Comparison of ENCODE assay signal across 14 cellular contexts in the genomic region with DNA sequence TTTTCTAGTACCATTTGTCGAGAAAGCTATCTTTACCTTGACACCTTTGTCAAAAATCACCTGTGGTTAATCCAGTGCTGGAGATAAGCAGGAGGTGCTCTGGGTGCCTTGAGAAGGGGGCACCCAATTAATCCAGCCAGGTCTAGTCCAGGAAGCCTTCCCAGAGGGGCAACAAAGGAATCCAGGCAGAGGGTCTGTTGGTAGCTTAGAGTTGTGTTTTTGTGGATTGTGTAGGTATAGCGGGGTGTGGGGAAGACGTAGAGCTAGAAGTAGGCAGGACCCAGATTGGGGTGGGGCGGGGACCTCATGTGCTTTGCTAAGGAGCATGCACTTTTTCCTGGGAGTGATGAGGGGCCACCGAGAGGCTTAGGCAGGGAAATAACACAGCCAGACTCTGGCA. TPM values are rescaled to one million over a fixed set of nuclear protein-coding genes. Genes with fewer than 3 reads are reported as not detected.
DNase-seq lines count a peak whose midpoint lies in the region; ATAC-seq lines count a peak whose summit lies in the region.
"Had no signal": no experiment of that assay in that cellular context is flagged by ENCODE, and none has a peak within 500 bp of the region (broad histone marks: within the 10 kb centered on the region; RNA-seq: fewer than 3 reads in every experiment).

No MANE protein-coding gene starts in this region.

- DNase-seq in cardiac septum (ENCODE audit: low spot score) (peak; percentile 9), Right ventricle myocardium superior (no peak), islet precursor cell (peak; percentile 24), KG1 (lab: John Stamatoyannopoulos, UW) (no peak), OCI-M1 (lab: John Stamatoyannopoulos, UW) (no peak)
- DNase-seq in stimulated activated CD8-positive, alpha-beta memory T cell treated with anti-CD3 and anti-CD28 coated beads, Interleukin-4, amount 100 ng/mL, for 48 hours = peak; percentile 9
- DNase-seq: 8988T; CD4-positive, alpha-beta memory T cell; DMS153; DMS79; GDM1; HCEC 1CT had no signal

- intact Hi-C loops in cardiac septum (cut with DNase I) = loop anchor here (5.0 kb wide), 2 partner anchors 213 to 367 kb away; no protein-coding TSS in a partner anchor
- intact Hi-C loops in Right ventricle myocardium superior (cut with DNase I) = loop anchor here (10.0 kb wide), 1 partner anchor 210 kb away; no protein-coding TSS in a partner anchor

- no peak for ATAC-seq in Right ventricle myocardium superior (ENCODE audit: poor library complexity)
- no peak for ATAC-seq in GM21825 (IDR thresholded peaks at IDR 0.05; ENCODE audit: unreplicated experiment)
- ATAC-seq: GM23338 had no signal

RNA-seq across cellular contexts. Expression of a gene that starts 6.0 kb away (rescaled TPM):
- total RNA-seq in cardiac septum = 5.9 TPM
- total RNA-seq in Right ventricle myocardium superior = 2.2 TPM
- total RNA-seq: GM23338 had no signal

RNA-seq across cellular contexts. Expression of a gene that starts 32.3 kb away (rescaled TPM):
- 47.1 TPM for total RNA-seq in cardiac septum
- 29.4 TPM for total RNA-seq in Right ventricle myocardium superior

RNA-seq across cellular contexts. Expression of a gene that starts 55.0 kb away (rescaled TPM):
- total RNA-seq in cardiac septum = 10.8 TPM
- 3.1 TPM for total RNA-seq in Right ventricle myocardium superior

Comparison
In these comparisons a context has a peak if more than half of its experiments do, and no peak if none do; other contexts are left out.
1. DNase-seq: peak in cardiac septum (single experiment), islet precursor cell (single experiment) and stimulated activated CD8-positive, alpha-beta memory T cell treated with anti-CD3 and anti-CD28 coated beads, Interleukin-4, amount 100 ng/mL, for 48 hours (single experiment); none in Right ventricle myocardium superior (single experiment), KG1 (single experiment) and OCI-M1 (single experiment).